Comparison of ENCODE assay signal across 28 cellular contexts in genomic region chr22:22057617-22058378, GRCh38.
"Had no signal": no experiment of that assay in that cellular context is flagged by ENCODE, and none has a peak within 500 bp of the region (broad histone marks: within the 10 kb centered on the region; RNA-seq: fewer than 3 reads in every experiment).

No MANE protein-coding gene starts in this region.

- DNase-seq: activated CD4-positive, alpha-beta T cell treated with anti-CD3 and anti-CD28 coated beads for 36 hours; activated CD4-positive, alpha-beta T cell treated with anti-CD3 and anti-CD28 coated beads, Interleukin-2, amount 50 U/mL, for 4 hours; activated CD8-positive, alpha-beta memory T cell treated with anti-CD3 and anti-CD28 coated beads for 24 hours; activated CD8-positive, alpha-beta memory T cell treated with anti-CD3 and anti-CD28 coated beads, Interleukin-2, amount 50 U/mL, for 4 hours; activated naive CD4-positive, alpha-beta T cell treated with Interleukin-2 at 50 U/mL for 16 hours; activated naive CD8-positive, alpha-beta T cell treated with anti-CD3 and anti-CD28 coated beads for 36 hours; activated T-cell treated with anti-CD3 and anti-CD28 coated beads, Interleukin-2, amount 50 U/mL, for 4 hours; colonic mucosa; dorsolateral prefrontal cortex; effector memory CD8-positive, alpha-beta T cell; left ventricle myocardium superior; mammary epithelial cell; natural killer cell; pancreas; stimulated activated CD4-positive, alpha-beta T cell treated with anti-CD3 and anti-CD28 coated beads, Interleukin-2, amount 100 ng/mL, for 24 hours; stimulated activated naive CD4-positive, alpha-beta T cell; T-helper 9 cell; testis; trophoblast cell; uterus had no signal

- H3K4me3 ChIP-seq: colonic mucosa, dorsolateral prefrontal cortex, gastroesophageal sphincter, pancreas, skin epidermis, testis, uterus had no signal

- H3K27me3 ChIP-seq: colonic mucosa, neutrophil, pancreas, testis, uterus had no signal

- H3K4me1 Mint-ChIP-seq: activated CD4-positive, alpha-beta T cell treated with anti-CD3 and anti-CD28 coated beads for 36 hours; activated naive CD8-positive, alpha-beta T cell treated with anti-CD3 and anti-CD28 coated beads for 36 hours; central memory CD8-positive, alpha-beta T cell; natural killer cell had no signal

- H3K36me3 Mint-ChIP-seq: activated naive CD8-positive, alpha-beta T cell treated with anti-CD3 and anti-CD28 coated beads for 36 hours; mesothelial cell of epicardium; natural killer cell; WTC11 had no signal

- H3K4me1 ChIP-seq: colonic mucosa, pancreas, uterus had no signal

- H3K27ac ChIP-seq: colonic mucosa, dorsolateral prefrontal cortex, gastroesophageal sphincter, neutrophil, pancreas, skin epidermis, testis, uterus had no signal

- H3K4me3 Mint-ChIP-seq: activated CD4-positive, alpha-beta T cell treated with anti-CD3 and anti-CD28 coated beads for 36 hours; activated naive CD8-positive, alpha-beta T cell treated with anti-CD3 and anti-CD28 coated beads for 36 hours; activated T-cell treated with anti-CD3 and anti-CD28 coated beads, Interleukin-2, amount 50 U/mL, for 4 hours; central memory CD8-positive, alpha-beta T cell; effector memory CD8-positive, alpha-beta T cell; mesothelial cell of epicardium; natural killer cell; WTC11 had no signal

- ATAC-seq: activated CD4-positive, alpha-beta T cell treated with anti-CD3 and anti-CD28 coated beads for 36 hours; activated T-cell treated with anti-CD3 and anti-CD28 coated beads, Interleukin-2, amount 50 U/mL, for 4 hours; effector memory CD8-positive, alpha-beta T cell; esophagus mucosa; gastroesophageal sphincter; left ventricle myocardium superior; natural killer cell; pancreas; WTC11 had no signal

- H3K9me3 Mint-ChIP-seq: activated naive CD8-positive, alpha-beta T cell treated with anti-CD3 and anti-CD28 coated beads for 36 hours; activated T-cell treated with anti-CD3 and anti-CD28 coated beads, Interleukin-2, amount 50 U/mL, for 4 hours; activated T-helper 2 cell treated with anti-CD3 and anti-CD28 coated beads, Interferon-gamma antibody, Interleukin-2, Interleukin-4, amounts not matched to agents 10 μg/mL and 5 μg/mL and 100 μg/mL, durations not matched to agents 14 hours and 24 hours and 36 hours; central memory CD8-positive, alpha-beta T cell; effector memory CD8-positive, alpha-beta T cell; natural killer cell; WTC11 had no signal

- H3K27ac Mint-ChIP-seq: activated CD4-positive, alpha-beta T cell treated with anti-CD3 and anti-CD28 coated beads for 36 hours; activated naive CD8-positive, alpha-beta T cell treated with anti-CD3 and anti-CD28 coated beads for 36 hours; activated T-helper 2 cell treated with anti-CD3 and anti-CD28 coated beads, Interferon-gamma antibody, Interleukin-2, Interleukin-4, amounts not matched to agents 10 μg/mL and 5 μg/mL and 100 μg/mL, durations not matched to agents 14 hours and 24 hours and 36 hours; effector memory CD8-positive, alpha-beta T cell; mesothelial cell of epicardium; natural killer cell; WTC11 had no signal

- H3K36me3 ChIP-seq: colonic mucosa, gastroesophageal sphincter, neutrophil, pancreas, uterus had no signal

- H3K9me3 ChIP-seq: colonic mucosa, gastroesophageal sphincter, neutrophil, pancreas, testis, uterus had no signal
